9 cellular contexts compared by ENCODE assay signal in genomic region chr1:45954401-45954847, GRCh38.
DNase-seq lines count a peak whose midpoint lies in the region; ATAC-seq and TF ChIP-seq lines count a peak whose summit lies in the region.
"Had no signal": no experiment of that assay in that cellular context is flagged by ENCODE, and none has a peak within 500 bp of the region (broad histone marks: within the 10 kb centered on the region; RNA-seq: fewer than 3 reads in every experiment).

No MANE protein-coding gene starts in this region.

- peaks cover 0 to 20% (median 6%) of the 10 kb centered on the region in 4 donors for H3K4me1 ChIP-seq in tibial artery

- H3K27ac ChIP-seq in brain microvascular endothelial cell (peak overlapping the region; percentile 70), tibial artery (peak overlapping the region; percentile 31 to 65)

- no peak for TF ChIP-seq CTCF in brain microvascular endothelial cell (IDR thresholded peaks at IDR 0.05; ENCODE audit: low read depth, low read length, missing control alignments)
- no peak for TF ChIP-seq CTCF in kidney epithelial cell (IDR thresholded peaks at IDR 0.05; ENCODE audit: insufficient read depth, low read length, poor library complexity, severe bottlenecking)
- TF ChIP-seq CTCF in tibial artery (IDR thresholded peaks at IDR 0.05): no peak

- DNase-seq in NCI-H2029 (lab: John Stamatoyannopoulos, UW) (peak; percentile 31), NCI-H2029 treated with DMSO at 0.1 percent for 48 hours (lab: John Stamatoyannopoulos, UW) (no peak), brain microvascular endothelial cell (peak; percentile 67), kidney epithelial cell (ENCODE audit: low read depth) (peak; percentile 70), tibial artery (peak in 1 of 2 donors; percentile 24), AML-193 (lab: John Stamatoyannopoulos, UW) (no peak)

- in situ Hi-C loops in brain microvascular endothelial cell (cut with HindIII; ENCODE audit: low pct_ligation_motif_present, low sequenced_read_pairs): no loop called here

- H3K27me3 ChIP-seq in brain microvascular endothelial cell (replicated peaks) (no peaks in the 10 kb centered on the region), kidney epithelial cell (ENCODE audit: control insufficient read depth, insufficient read depth, low read length) (no peaks in the 10 kb centered on the region), tibial artery (no peaks in the 10 kb centered on the region)

- ATAC-seq in GM18511 (IDR thresholded peaks at IDR 0.05; ENCODE audit: unreplicated experiment) (no peak), GM19455 (IDR thresholded peaks at IDR 0.05; ENCODE audit: unreplicated experiment) (no peak)
- ATAC-seq: activated naive CD4-positive, alpha-beta T cell treated with anti-CD3 and anti-CD28 coated beads, Interleukin-2, amount 50 U/mL, for 72 hours had no signal

- H3K36me3 ChIP-seq in brain microvascular endothelial cell (replicated peaks) (no peaks in the 10 kb centered on the region), kidney epithelial cell (ENCODE audit: control insufficient read depth, insufficient read depth, low read length) (no peaks in the 10 kb centered on the region), tibial artery (no peaks in the 10 kb centered on the region)

- H3K4me3 ChIP-seq in brain microvascular endothelial cell (ENCODE audit: low read depth, low read length) (no peak overlapping the region), kidney epithelial cell (ENCODE audit: low read depth, low read length) (no peak overlapping the region), tibial artery (no peak overlapping the region)

- H3K9me3 ChIP-seq in tibial artery: no peaks in the 10 kb centered on the region

- intact Hi-C loops in tibial artery (cut with DNase I; ENCODE audit: low total_unique reads): no loop called here

Comparison
In these comparisons a context has a peak if more than half of its experiments do, and no peak if none do; other contexts are left out.
1. DNase-seq: peak in NCI-H2029 (single experiment), brain microvascular endothelial cell (single experiment) and kidney epithelial cell (single experiment); none in NCI-H2029 treated with DMSO at 0.1 percent for 48 hours (single experiment) and AML-193 (0 of 2).